In genomic region chr17:76123127-76123499, GRCh38 we compare ENCODE assay signal across 1 cellular context.
TF ChIP-seq lines count a peak whose summit lies in the region.

No MANE protein-coding gene starts in this region.

TF ChIP-seq in GM23338, 12 proteins besides CTCF, POLR2A, EP300 and RAD21:
- no peak for TF ChIP-seq ZNF462 (CRISPR knock-in tag; IDR thresholded peaks at IDR 0.05)
